34 cellular contexts compared by ENCODE assay signal in genomic region chr3:166593776-166594175, GRCh38.
"Had no signal": no experiment of that assay in that cellular context is flagged by ENCODE, and none has a peak within 500 bp of the region (broad histone marks: within the 10 kb centered on the region; RNA-seq: fewer than 3 reads in every experiment).

No MANE protein-coding gene starts in this region.

- H3K36me3 ChIP-seq: MG63 had no signal

- DNase-seq: Karpas-422, Kasumi-1, MG63, MM.1S, MV-4-11, NCI-H1048, NCI-H1092, NCI-H1092 treated with DMSO at 0.1 percent for 48 hours, NCI-H1105, NCI-H1105 treated with DMSO at 0.1 percent for 48 hours, NCI-H1417, NCI-H1417 treated with DMSO at 0.1 percent for 48 hours, NCI-H1436, NCI-H1436 treated with DMSO at 0.1 percent for 48 hours, NCI-H146, NCI-H1694, NCI-H1694 treated with DMSO at 0.1 percent for 48 hours, NCI-H187, NCI-H187 treated with DMSO at 0.1 percent for 48 hours, NCI-H1930, NCI-H2029, NCI-H2029 treated with DMSO at 0.1 percent for 48 hours, NCI-H2081, NCI-H2081 treated with DMSO at 0.1 percent for 48 hours, NCI-H2107, NCI-H2171, NCI-H2171 treated with DMSO at 0.1 percent for 48 hours, NCI-H2227 treated with DMSO at 0.1 percent for 48 hours, NCI-H226, NCI-H345, NCI-H446, NCI-H446 treated with DMSO at 0.1 percent for 48 hours, NCI-H510A, NCI-H510A treated with DMSO at 0.1 percent for 48 hours had no signal

- H3K9me3 ChIP-seq: MG63 had no signal

- H3K4me3 ChIP-seq: MG63 had no signal

- H3K27me3 ChIP-seq: MG63 had no signal
